2 cellular contexts compared by ENCODE assay signal in the genomic region with DNA sequence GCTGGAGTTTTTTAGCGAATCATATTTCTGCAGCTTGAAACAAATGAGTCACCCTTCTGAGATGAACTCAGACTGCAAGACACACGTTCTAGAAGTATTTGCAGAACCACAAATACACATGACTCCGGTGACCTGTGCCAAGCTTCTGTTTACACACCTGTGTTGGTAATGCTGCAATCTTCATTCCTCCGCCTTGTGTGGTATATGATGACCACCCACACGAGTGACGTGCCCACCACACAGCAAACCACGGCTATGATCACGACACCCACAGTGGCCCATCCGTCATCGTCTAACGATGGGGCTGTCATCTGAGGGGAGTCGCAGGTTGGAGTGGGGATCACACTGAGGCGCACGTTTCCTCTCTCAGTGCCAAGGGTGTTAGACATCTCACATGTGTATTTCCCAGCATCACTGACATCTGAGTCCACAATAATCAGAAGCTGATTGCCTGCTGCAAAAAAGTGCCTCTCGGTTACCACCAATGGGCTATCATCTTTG.
TF ChIP-seq lines count a peak whose summit lies in the region.

No MANE protein-coding gene starts in this region.

TF ChIP-seq in HEK293, 187 proteins besides CTCF, POLR2A, EP300 and RAD21 (continued from another document):
- 0 out of 2 replicates have a peak, but pooled peaks have one; percentile 31 for TF ChIP-seq ZBTB21 (tag by site-specific recombination; IDR thresholded peaks at IDR 0.05)
- TF ChIP-seq ZNF747 (tag by site-specific recombination; IDR thresholded peaks at IDR 0.05): no peak
- peak; percentile 99 for TF ChIP-seq ZFHX2 (tag by site-specific recombination; conservative IDR thresholded peaks at IDR 0.05)
- TF ChIP-seq KLF16 (tag by site-specific recombination; IDR thresholded peaks at IDR 0.05): 0 out of 2 replicates have a peak, but pooled peaks have one; percentile 46
- TF ChIP-seq, protein P1, sequence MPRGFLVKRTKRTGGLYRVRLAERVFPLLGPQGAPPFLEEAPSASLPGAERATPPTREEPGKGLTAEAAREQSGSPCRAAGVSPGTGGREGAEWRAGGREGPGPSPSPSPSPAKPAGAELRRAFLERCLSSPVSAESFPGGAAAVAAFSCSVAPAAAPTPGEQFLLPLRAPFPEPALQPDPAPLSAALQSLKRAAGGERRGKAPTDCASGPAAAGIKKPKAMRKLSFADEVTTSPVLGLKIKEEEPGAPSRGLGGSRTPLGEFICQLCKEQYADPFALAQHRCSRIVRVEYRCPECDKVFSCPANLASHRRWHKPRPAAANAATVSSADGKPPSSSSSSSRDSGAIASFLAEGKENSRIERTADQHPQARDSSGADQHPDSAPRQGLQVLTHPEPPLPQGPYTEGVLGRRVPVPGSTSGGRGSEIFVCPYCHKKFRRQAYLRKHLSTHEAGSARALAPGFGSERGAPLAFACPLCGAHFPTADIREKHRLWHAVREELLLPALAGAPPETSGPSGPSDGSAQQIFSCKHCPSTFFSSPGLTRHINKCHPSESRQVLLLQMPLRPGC (tag by site-specific recombination; IDR thresholded peaks at IDR 0.05): peak; percentile 33; the same call in 1 of the 2 replicates
- TF ChIP-seq SP7 (tag by site-specific recombination; IDR thresholded peaks at IDR 0.05): peak; percentile 83
- TF ChIP-seq ZNF560 (tag by site-specific recombination; IDR thresholded peaks at IDR 0.05; ENCODE audit: borderline replicate concordance): no peak
- no peak for TF ChIP-seq ZNF423 (tag by site-specific recombination; IDR thresholded peaks at IDR 0.05)
- TF ChIP-seq ZNF473 (tag by site-specific recombination; IDR thresholded peaks at IDR 0.05): no peak
- TF ChIP-seq MZF1 (tag by site-specific recombination; IDR thresholded peaks at IDR 0.05; ENCODE audit: borderline replicate concordance): peak; percentile 51; the same call in 1 of the 2 replicates
- TF ChIP-seq ZXDB (tag by site-specific recombination; IDR thresholded peaks at IDR 0.05): peak; percentile 40; the same call in 1 of the 2 replicates
- TF ChIP-seq ZNF248 (tag by site-specific recombination; IDR thresholded peaks at IDR 0.05): no peak
- 0 out of 2 replicates have a peak, but pooled peaks have one; percentile 56 for TF ChIP-seq RBAK (tag by site-specific recombination; IDR thresholded peaks at IDR 0.05)
- TF ChIP-seq SCRT2 (tag by site-specific recombination; IDR thresholded peaks at IDR 0.05): peak; percentile 37; the same call in 1 of the 2 replicates
- peak; percentile 79 for TF ChIP-seq ZNF366 (tag by site-specific recombination; conservative IDR thresholded peaks at IDR 0.05)
- TF ChIP-seq GLIS2 (tag by site-specific recombination; IDR thresholded peaks at IDR 0.05): 0 out of 2 replicates have a peak, but pooled peaks have one; percentile 29
- TF ChIP-seq ZNF600 (tag by site-specific recombination; IDR thresholded peaks at IDR 0.05): 0 out of 2 replicates have a peak, but pooled peaks have one; percentile 13
- peak; percentile 76; the same call in 1 of the 2 replicates for TF ChIP-seq MEIS1 (CRISPR knock-in tag; IDR thresholded peaks at IDR 0.05; ENCODE audit: borderline replicate concordance)

TF ChIP-seq in GM23338, 12 proteins besides CTCF, POLR2A, EP300 and RAD21 (continued from another document):
- TF ChIP-seq EZH2phosphoT487 (IDR thresholded peaks at IDR 0.05; ENCODE audit: unreplicated experiment) (no peak), STAT1 (IDR thresholded peaks at IDR 0.05; ENCODE audit: unreplicated experiment) (no peak), JUNB (IDR thresholded peaks at IDR 0.05; ENCODE audit: unreplicated experiment) (no peak), NANOG (IDR thresholded peaks at IDR 0.05; ENCODE audit: borderline replicate concordance) (no peak), REST (IDR thresholded peaks at IDR 0.05; ENCODE audit: unreplicated experiment) (no peak), ZNF331 (CRISPR knock-in tag; IDR thresholded peaks at IDR 0.05; ENCODE audit: low read depth) (no peak), ZNF462 (CRISPR knock-in tag; IDR thresholded peaks at IDR 0.05) (no peak), POLR2AphosphoS5 (IDR thresholded peaks at IDR 0.05; ENCODE audit: low read depth) (no peak)
- TF ChIP-seq, protein P2, sequence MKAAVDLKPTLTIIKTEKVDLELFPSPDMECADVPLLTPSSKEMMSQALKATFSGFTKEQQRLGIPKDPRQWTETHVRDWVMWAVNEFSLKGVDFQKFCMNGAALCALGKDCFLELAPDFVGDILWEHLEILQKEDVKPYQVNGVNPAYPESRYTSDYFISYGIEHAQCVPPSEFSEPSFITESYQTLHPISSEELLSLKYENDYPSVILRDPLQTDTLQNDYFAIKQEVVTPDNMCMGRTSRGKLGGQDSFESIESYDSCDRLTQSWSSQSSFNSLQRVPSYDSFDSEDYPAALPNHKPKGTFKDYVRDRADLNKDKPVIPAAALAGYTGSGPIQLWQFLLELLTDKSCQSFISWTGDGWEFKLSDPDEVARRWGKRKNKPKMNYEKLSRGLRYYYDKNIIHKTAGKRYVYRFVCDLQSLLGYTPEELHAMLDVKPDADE (IDR thresholded peaks at IDR 0.05): no peak
